8 cellular contexts compared by ENCODE assay signal in the genomic region with DNA sequence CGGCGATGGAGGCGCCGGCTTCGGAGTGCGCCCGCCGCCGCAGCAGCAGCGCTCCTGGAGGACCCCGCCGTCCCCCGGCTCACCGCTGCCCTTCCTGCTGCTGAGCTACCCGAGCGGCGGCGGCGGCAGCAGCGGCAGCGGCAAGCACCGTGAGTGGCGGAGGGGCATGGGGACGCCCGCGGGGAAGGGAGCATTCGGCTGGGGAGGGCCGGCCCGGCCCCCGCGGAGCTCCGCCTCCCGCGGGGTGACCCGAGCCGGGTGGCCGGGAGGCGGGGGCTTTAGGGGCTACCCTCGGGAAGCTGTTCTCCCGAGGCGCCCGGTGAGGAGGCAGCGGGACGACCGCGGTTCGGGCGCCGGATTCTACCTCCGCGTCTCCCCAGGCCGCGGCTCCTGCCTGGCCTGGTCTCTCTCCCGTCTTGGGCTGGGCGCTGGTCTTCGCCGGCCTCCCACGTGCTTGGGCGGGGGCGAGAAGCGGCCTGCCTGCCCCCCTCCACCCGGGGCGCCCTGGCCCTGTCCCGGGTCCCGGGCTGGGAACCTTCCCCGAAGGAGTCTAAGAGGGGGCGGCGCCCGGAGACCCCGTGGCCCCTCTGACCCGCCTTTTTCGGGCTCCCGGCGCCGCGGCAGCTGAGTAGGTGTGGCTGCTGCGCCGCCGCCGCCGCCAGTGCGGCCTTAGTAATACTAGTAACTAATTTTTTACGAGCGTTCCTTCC. TPM values are rescaled to one million over a fixed set of nuclear protein-coding genes. Genes with fewer than 3 reads are reported as not detected.
DNase-seq lines count a peak whose midpoint lies in the region; ATAC-seq, FAIRE-seq and TF ChIP-seq lines count a peak whose summit lies in the region.

No MANE protein-coding gene starts in this region.

- peaks cover 0 to 5% of the 10 kb centered on the region in 2 donors for H3K36me3 Mint-ChIP-seq in activated naive CD4-positive, alpha-beta T cell treated with anti-CD3 and anti-CD28 coated beads, Interleukin-2, amount 50 U/mL, for 72 hours

- TF ChIP-seq RAD21 in Ishikawa (IDR thresholded peaks at IDR 0.05; ENCODE audit: low read depth): no peak
- no peak for TF ChIP-seq RAD21 in SK-N-SH (IDR thresholded peaks at IDR 0.05; ENCODE audit: low read length)

- H3K27ac Mint-ChIP-seq in activated naive CD4-positive, alpha-beta T cell treated with anti-CD3 and anti-CD28 coated beads, Interleukin-2, amount 50 U/mL, for 72 hours: peak overlapping the region; percentile 88 to 93

- H3K79me2 ChIP-seq in SK-N-SH (ENCODE audit: insufficient read depth): peaks cover 48% of the 10 kb centered on the region

- CTCF ChIA-PET in SK-N-SH (lab: Yijun Ruan, JAX): interaction anchor here (0.8 to 4.8 kb wide), 9 partner anchors 13 to 132 kb away, joined by 3 to 48 read pairs (median 5); a partner anchor contains a TSS

- peaks cover 36% of the 10 kb centered on the region for H3F3A ChIP-seq in SK-N-SH (replicated peaks; ENCODE audit: insufficient read depth)

- POLR2A ChIA-PET in SK-N-SH (lab: Yijun Ruan, JAX): interaction anchor here (0.7 to 3.0 kb wide), 6 partner anchors 13 to 288 kb away, joined by 4 to 20 read pairs (median 6); a partner anchor contains a TSS

- intact Hi-C loops in head of caudate nucleus (cut with DNase I): loop anchor here (2.0 to 10.0 kb wide), 2 partner anchors 16 to 290 kb away; a partner anchor contains a TSS
- intact Hi-C loops in ovary (cut with DNase I): loop anchor here in 1 of 4 donors (10.0 kb wide), 1 partner anchor 70 kb away; no protein-coding TSS in a partner anchor

- H3K4me3 ChIP-seq in SK-N-SH (ENCODE audit: low read depth in 2 of 2, low read length in 1 of 2) (peak overlapping the region; percentile 79 to 80), ovary (peak overlapping the region; percentile 95), upper lobe of left lung (peak overlapping the region; percentile 80 to 92 (median 90))

- no peaks in the 10 kb centered on the region for H3K9me3 Mint-ChIP-seq in activated naive CD4-positive, alpha-beta T cell treated with anti-CD3 and anti-CD28 coated beads, Interleukin-2, amount 50 U/mL, for 72 hours

- H3K4me1 ChIP-seq in SK-N-SH (ENCODE audit: control insufficient read depth in 1 of 2, insufficient read depth in 2 of 2, low read depth in 1 of 2, low read length in 1 of 2) (peaks cover 4 to 11% of the 10 kb centered on the region in 2 experiments; a peak in 3 of 4 replicates), ovary (ENCODE audit: insufficient read depth) (peaks cover 2% of the 10 kb centered on the region), upper lobe of left lung (peaks cover 14 to 36% (median 19%) of the 10 kb centered on the region in 4 donors)

- no peaks in the 10 kb centered on the region for H3K9me3 ChIP-seq in SK-N-SH
- no peaks in the 10 kb centered on the region for H3K9me3 ChIP-seq in ovary
- no peaks in the 10 kb centered on the region for H3K9me3 ChIP-seq in upper lobe of left lung

- peak overlapping the region; percentile 71 for H3K4me2 ChIP-seq in SK-N-SH

- H3K36me3 ChIP-seq in SK-N-SH (replicated peaks in 1 of 2; ENCODE audit: control insufficient read depth in 1 of 2, insufficient read depth in 2 of 2, low read length in 1 of 2) (no peaks in the 10 kb centered on the region), ovary (no peaks in the 10 kb centered on the region), upper lobe of left lung (peaks cover 0 to 3% (median 0%) of the 10 kb centered on the region in 4 donors)

- H3K27me3 ChIP-seq in SK-N-SH (ENCODE audit: insufficient read depth): no peaks in the 10 kb centered on the region
- H3K27me3 ChIP-seq in ovary: no peaks in the 10 kb centered on the region
- no peaks in the 10 kb centered on the region for H3K27me3 ChIP-seq in upper lobe of left lung

- DNase-seq in SK-N-SH: peak; percentile 91
- peak; percentile 74 to 76 for DNase-seq in activated naive CD4-positive, alpha-beta T cell treated with anti-CD3 and anti-CD28 coated beads, Interleukin-2, amount 50 U/mL, for 72 hours (ENCODE audit: low spot score in 2 of 2)
- peak; percentile 13 to 84 (median 70) for DNase-seq in head of caudate nucleus
- DNase-seq in ovary: peak; percentile 66 to 81 (median 80)
- peak; percentile 88 to 95 for DNase-seq in upper lobe of left lung

- TF ChIP-seq POLR2A in ovary (IDR thresholded peaks at IDR 0.05) (peak; percentile 36), upper lobe of left lung (IDR thresholded peaks at IDR 0.05) (peak in 3 of 4 donors; percentile 26 to 70 (median 69))

- peak overlapping the region; percentile 61 for H2AFZ ChIP-seq in SK-N-SH (ENCODE audit: low read depth)

- FAIRE-seq in G401.6 (lab: Jason Lieb, UNC): peak; percentile 60

- TF ChIP-seq EP300 in Ishikawa (IDR thresholded peaks at IDR 0.05; ENCODE audit: borderline replicate concordance): no peak
- no peak for TF ChIP-seq EP300 in SK-N-SH (IDR thresholded peaks at IDR 0.05; ENCODE audit: borderline replicate concordance in 1 of 2, low read depth in 1 of 2, low read length in 1 of 2)
- no peak for TF ChIP-seq EP300 in ovary (IDR thresholded peaks at IDR 0.05)
- no peak for TF ChIP-seq EP300 in upper lobe of left lung (IDR thresholded peaks at IDR 0.05)

- H3K27ac ChIP-seq in SK-N-SH (ENCODE audit: low read depth in 2 of 2, low read length in 1 of 2) (peak overlapping the region; percentile 87 to 93), ovary (peak overlapping the region; percentile 84 to 93), upper lobe of left lung (peak overlapping the region; percentile 92 to 97 (median 94))

- peak overlapping the region; percentile 80 for H3K9ac ChIP-seq in SK-N-SH

- TF ChIP-seq CTCF in SK-N-SH (IDR thresholded peaks at IDR 0.05): no peak
- peak in 1 of 3 donors; percentile 12 for TF ChIP-seq CTCF in ovary (IDR thresholded peaks at IDR 0.05)
- peak in 1 of 6 experiments; percentile 24 for TF ChIP-seq CTCF in upper lobe of left lung (IDR thresholded peaks at IDR 0.05)

- ATAC-seq in GM21737 (IDR thresholded peaks at IDR 0.05; ENCODE audit: unreplicated experiment): peak; percentile 60
- ATAC-seq in activated naive CD4-positive, alpha-beta T cell treated with anti-CD3 and anti-CD28 coated beads, Interleukin-2, amount 50 U/mL, for 72 hours: peak; percentile 69 to 75
- peak; percentile 87 to 88 for ATAC-seq in upper lobe of left lung (ENCODE audit: low FRiP score in 2 of 2)

- no peaks in the 10 kb centered on the region for H3K9me2 ChIP-seq in SK-N-SH

- WGBS in SK-N-SH (ENCODE audit: low lambda C conversion rate): 2% methylated on average over 5 of the region's 84 CpGs
- WGBS in ovary, 3 donors: 1% methylated on average over 44 to 84 of the region's 84 CpGs
- 0 to 1% methylated on average over 2 to 18 of the region's 84 CpGs for WGBS in upper lobe of left lung, 2 donors

- H4K20me1 ChIP-seq in SK-N-SH (ENCODE audit: insufficient read depth): no peaks in the 10 kb centered on the region

TF ChIP-seq in Ishikawa, 13 proteins besides CTCF, POLR2A, EP300 and RAD21 (continues in another document):
- no peak for TF ChIP-seq TCF12 (IDR thresholded peaks at IDR 0.05; ENCODE audit: low read depth)
- TF ChIP-seq TEAD4 (IDR thresholded peaks at IDR 0.05): peak; percentile 23; the same call in 1 of the 2 replicates
- no peak for TF ChIP-seq CREB1 (IDR thresholded peaks at IDR 0.05; ENCODE audit: low read depth)
- no peak for TF ChIP-seq CEBPB (IDR thresholded peaks at IDR 0.05)
- TF ChIP-seq FOXM1 (IDR thresholded peaks at IDR 0.05; ENCODE audit: borderline replicate concordance, low read depth): no peak
- TF ChIP-seq EGR1 (IDR thresholded peaks at IDR 0.05): peak; percentile 55; the same call in 1 of the 2 replicates

TF ChIP-seq in SK-N-SH, 30 proteins besides CTCF, POLR2A, EP300 and RAD21 (continues in another document):
- no peak for TF ChIP-seq MEF2A (IDR thresholded peaks at IDR 0.05; ENCODE audit: borderline replicate concordance, low read depth)
- TF ChIP-seq NFIC (IDR thresholded peaks at IDR 0.05; ENCODE audit: borderline replicate concordance): no peak
- TF ChIP-seq SIN3A (IDR thresholded peaks at IDR 0.05; ENCODE audit: borderline replicate concordance, low read depth, low read length): no peak
- TF ChIP-seq, protein P1, sequence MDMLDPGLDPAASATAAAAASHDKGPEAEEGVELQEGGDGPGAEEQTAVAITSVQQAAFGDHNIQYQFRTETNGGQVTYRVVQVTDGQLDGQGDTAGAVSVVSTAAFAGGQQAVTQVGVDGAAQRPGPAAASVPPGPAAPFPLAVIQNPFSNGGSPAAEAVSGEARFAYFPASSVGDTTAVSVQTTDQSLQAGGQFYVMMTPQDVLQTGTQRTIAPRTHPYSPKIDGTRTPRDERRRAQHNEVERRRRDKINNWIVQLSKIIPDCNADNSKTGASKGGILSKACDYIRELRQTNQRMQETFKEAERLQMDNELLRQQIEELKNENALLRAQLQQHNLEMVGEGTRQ (IDR thresholded peaks at IDR 0.05; ENCODE audit: borderline replicate concordance, low read depth, low read length): no peak
- TF ChIP-seq NRF1 (IDR thresholded peaks at IDR 0.05; ENCODE audit: low read depth, low read length): no peak

RNA-seq across cellular contexts. Expression of a gene that starts 16.5 kb away (rescaled TPM):
- 22.8 and 30.7 TPM in 2 replicates for polyA plus RNA-seq in SK-N-SH (2012; rRNA removed)
- 16.9 and 18.5 TPM in 2 replicates for polyA plus RNA-seq in SK-N-SH (2012; cell fraction: cytosol; rRNA removed)
- 77.0 and 116 TPM in 2 replicates for polyA plus RNA-seq in SK-N-SH (2012; cell fraction: nucleus; rRNA removed)
- 10 to 100 TPM; 16.0 to 23.5 TPM for total RNA-seq in activated naive CD4-positive, alpha-beta T cell treated with anti-CD3 and anti-CD28 coated beads, Interleukin-2, amount 50 U/mL, for 72 hours
- 10 to 100 TPM; 52.8 to 84.0 (median 73.9) TPM for total RNA-seq in ovary
- polyA plus RNA-seq in ovary: 10 to 100 TPM; 35.2 to 52.5 TPM
- total RNA-seq in upper lobe of left lung: 100 to 1,000 TPM in 2 of 6 donors, 10 to 100 TPM in 4; 65.1 to 161 (median 80.8) TPM

RNA-seq across cellular contexts. Expression of a gene that starts 17.0 kb away (rescaled TPM):
- polyA plus RNA-seq in SK-N-SH (2012; rRNA removed) (36.9 and 39.0 TPM in 2 replicates), ovary (10 to 100 TPM; 16.7 to 23.1 TPM)
- 43.6 and 51.5 TPM in 2 replicates for polyA plus RNA-seq in SK-N-SH (2012; cell fraction: cytosol; rRNA removed)
- 9.2 and 14.1 TPM in 2 replicates for polyA plus RNA-seq in SK-N-SH (2012; cell fraction: nucleus; rRNA removed)
- 10 to 100 TPM; 19.3 to 31.6 TPM for total RNA-seq in activated naive CD4-positive, alpha-beta T cell treated with anti-CD3 and anti-CD28 coated beads, Interleukin-2, amount 50 U/mL, for 72 hours
- total RNA-seq in ovary (10 to 100 TPM; 10.3 to 25.0 (median 21.5) TPM), upper lobe of left lung (10 to 100 TPM; 18.9 to 33.4 (median 27.9) TPM)

RNA-seq across cellular contexts. Expression of a gene that starts 39.0 kb away (rescaled TPM):
- 1.0 and 1.1 TPM in 2 replicates for polyA plus RNA-seq in SK-N-SH (2012; rRNA removed)
- 1.5 and 2.2 TPM in 2 replicates for polyA plus RNA-seq in SK-N-SH (2012; cell fraction: cytosol; rRNA removed)
- 0.67 and 1.0 TPM in 2 replicates for polyA plus RNA-seq in SK-N-SH (2012; cell fraction: nucleus; rRNA removed)
- under 1 TPM in 1 of 2 donors, not detected in 1; 0.68 TPM for total RNA-seq in activated naive CD4-positive, alpha-beta T cell treated with anti-CD3 and anti-CD28 coated beads, Interleukin-2, amount 50 U/mL, for 72 hours
- 10 to 100 TPM in 1 of 7 donors, 1 to 10 TPM in 6; 1.4 to 27.7 (median 5.6) TPM for total RNA-seq in ovary
- 10 to 100 TPM in 1 of 2 donors, 1 to 10 TPM in 1; 8.9 to 93.0 TPM for polyA plus RNA-seq in ovary
- total RNA-seq in upper lobe of left lung: 100 to 1,000 TPM in 4 of 6 donors, 10 to 100 TPM in 2; 12.6 to 508 (median 254) TPM

Comparison
In these comparisons a context has a peak if more than half of its experiments do, and no peak if none do; other contexts are left out.
1. Peak in every context shown above with its lines: DNase-seq, ATAC-seq, H3K4me3 ChIP-seq and H3K27ac ChIP-seq.